25 cellular contexts compared by ENCODE assay signal in genomic region chr14:96103075-96103474, GRCh38.
"Had no signal": no experiment of that assay in that cellular context is flagged by ENCODE, and none has a peak within 500 bp of the region (broad histone marks: within the 10 kb centered on the region; RNA-seq: fewer than 3 reads in every experiment).

No MANE protein-coding gene starts in this region.

- H3K27me3 ChIP-seq: thyroid gland, upper lobe of right lung had no signal

- H3K36me3 ChIP-seq: gastrocnemius medialis, thyroid gland, upper lobe of right lung had no signal

- H3K4me1 ChIP-seq: gastrocnemius medialis had no signal

- H3K27ac ChIP-seq: epithelial cell of prostate, gastrocnemius medialis, thyroid gland, upper lobe of right lung had no signal

- H3K9me3 Mint-ChIP-seq: activated B cell treated with CpG ODN at 0.5 μM for 24 hours; activated CD8-positive, alpha-beta T cell treated with anti-CD3 and anti-CD28 coated beads for 36 hours; activated T-cell treated with anti-CD3 and anti-CD28 coated beads, Interleukin-2, amount 50 U/mL, for 4 hours; activated T-helper 17 cell treated with anti-CD3 and anti-CD28 coated beads, Interleukin-2, amount 50 U/mL, for 72 hours; dendritic cell treated with granulocyte-macrophage colony-stimulating factor and Interleukin-4, amounts not matched to agents 40 ng/mL and 50 ng/mL, for 4 days; immature natural killer cell; natural killer cell; stimulated activated effector memory CD8-positive, alpha-beta T cell treated with anti-CD3 and anti-CD28 coated beads, Interleukin-12 subunit alpha, Interleukin-12 subunit beta, amount 100 ng/mL, for 72 hours; stimulated activated naive CD8-positive, alpha-beta T cell treated with anti-CD3 and anti-CD28 coated beads, Interleukin-15, Interleukin-2, amounts not matched to agents 100 ng/mL and 50 ng/mL, for 24 hours had no signal

- DNase-seq: activated B cell treated with CpG ODN at 0.5 μM for 24 hours; activated CD4-positive, alpha-beta T cell treated with anti-CD3 and anti-CD28 coated beads, Interleukin-2, amount 50 U/mL, for 1 hour; activated CD8-positive, alpha-beta T cell treated with anti-CD3 and anti-CD28 coated beads for 36 hours; activated gamma-delta T cell treated with Interleukin-2 at 50 U/mL for 16 hours; activated naive CD4-positive, alpha-beta T cell treated with anti-CD3 and anti-CD28 coated beads, Interleukin-2, amount 50 U/mL, for 16 hours; activated T-cell treated with anti-CD3 and anti-CD28 coated beads, Interleukin-2, amount 50 U/mL, for 4 hours; amygdala; caudate nucleus; gastrocnemius medialis; head of caudate nucleus; hypothalamus; immature natural killer cell; left colon; natural killer cell; small intestine; stimulated activated CD4-positive, alpha-beta T cell treated with anti-CD3 and anti-CD28 coated beads, Interleukin-4, amount 100 ng/mL, for 24 hours; substantia nigra; T-helper 17 cell; thyroid gland; upper lobe of right lung had no signal

- H3K27me3 Mint-ChIP-seq: activated B cell treated with CpG ODN at 0.5 μM for 24 hours; dendritic cell treated with granulocyte-macrophage colony-stimulating factor and Interleukin-4, amounts not matched to agents 40 ng/mL and 50 ng/mL, for 4 days; stimulated activated naive CD8-positive, alpha-beta T cell treated with anti-CD3 and anti-CD28 coated beads, Interleukin-15, Interleukin-2, amounts not matched to agents 100 ng/mL and 50 ng/mL, for 24 hours had no signal

- H3K4me3 Mint-ChIP-seq: activated B cell treated with CpG ODN at 0.5 μM for 24 hours; activated CD8-positive, alpha-beta T cell treated with anti-CD3 and anti-CD28 coated beads for 36 hours; activated T-cell treated with anti-CD3 and anti-CD28 coated beads, Interleukin-2, amount 50 U/mL, for 4 hours; activated T-helper 17 cell treated with anti-CD3 and anti-CD28 coated beads, Interleukin-2, amount 50 U/mL, for 72 hours; dendritic cell treated with granulocyte-macrophage colony-stimulating factor and Interleukin-4, amounts not matched to agents 40 ng/mL and 50 ng/mL, for 4 days; immature natural killer cell; natural killer cell; stimulated activated effector memory CD8-positive, alpha-beta T cell treated with anti-CD3 and anti-CD28 coated beads, Interleukin-12 subunit alpha, Interleukin-12 subunit beta, amount 100 ng/mL, for 72 hours; stimulated activated naive CD8-positive, alpha-beta T cell treated with anti-CD3 and anti-CD28 coated beads, Interleukin-15, Interleukin-2, amounts not matched to agents 100 ng/mL and 50 ng/mL, for 24 hours; T-helper 17 cell had no signal

- H3K36me3 Mint-ChIP-seq: immature natural killer cell; natural killer cell; stimulated activated effector memory CD8-positive, alpha-beta T cell treated with anti-CD3 and anti-CD28 coated beads, Interleukin-12 subunit alpha, Interleukin-12 subunit beta, amount 100 ng/mL, for 72 hours had no signal

- H3K27ac Mint-ChIP-seq: activated B cell treated with CpG ODN at 0.5 μM for 24 hours; activated CD8-positive, alpha-beta T cell treated with anti-CD3 and anti-CD28 coated beads for 36 hours; activated T-helper 17 cell treated with anti-CD3 and anti-CD28 coated beads, Interleukin-2, amount 50 U/mL, for 72 hours; dendritic cell treated with granulocyte-macrophage colony-stimulating factor and Interleukin-4, amounts not matched to agents 40 ng/mL and 50 ng/mL, for 4 days; immature natural killer cell; natural killer cell; stimulated activated effector memory CD8-positive, alpha-beta T cell treated with anti-CD3 and anti-CD28 coated beads, Interleukin-12 subunit alpha, Interleukin-12 subunit beta, amount 100 ng/mL, for 72 hours; stimulated activated naive CD8-positive, alpha-beta T cell treated with anti-CD3 and anti-CD28 coated beads, Interleukin-15, Interleukin-2, amounts not matched to agents 100 ng/mL and 50 ng/mL, for 24 hours; T-helper 17 cell had no signal

- H3K4me3 ChIP-seq: gastrocnemius medialis, thyroid gland, upper lobe of right lung had no signal

- H3K9me3 ChIP-seq: gastrocnemius medialis, thyroid gland, upper lobe of right lung had no signal

- H3K4me1 Mint-ChIP-seq: activated T-helper 17 cell treated with anti-CD3 and anti-CD28 coated beads, Interleukin-2, amount 50 U/mL, for 72 hours; immature natural killer cell; natural killer cell; stimulated activated effector memory CD8-positive, alpha-beta T cell treated with anti-CD3 and anti-CD28 coated beads, Interleukin-12 subunit alpha, Interleukin-12 subunit beta, amount 100 ng/mL, for 72 hours; T-helper 17 cell had no signal
